Comparison of ENCODE assay signal across 18 cellular contexts in genomic region chr12:52199294-52199920, GRCh38. TPM values are rescaled to one million over a fixed set of nuclear protein-coding genes. Genes with fewer than 3 reads are reported as not detected.
A peak's percentile ranks its signal among the peaks of the same experiment; 100 is the strongest.
DNase-seq lines count a peak whose midpoint lies in the region; ATAC-seq, FAIRE-seq and TF ChIP-seq lines count a peak whose summit lies in the region.
"Had no signal": no experiment of that assay in that cellular context is flagged by ENCODE, and none has a peak within 500 bp of the region (broad histone marks: within the 10 kb centered on the region; RNA-seq: fewer than 3 reads in every experiment).

No MANE protein-coding gene starts in this region.

- WGBS in right lobe of liver (ENCODE audit: insufficient coverage, low coverage, low lambda C conversion rate, missing lambda C conversion rate): 57% methylated on average over 1 of the region's 8 CpGs
- 41% methylated on average over 6 of the region's 8 CpGs for WGBS in HepG2 (ENCODE audit: low lambda C conversion rate)

- CTCF ChIA-PET in HepG2 (lab: Yijun Ruan, JAX; ENCODE audit: low intra/inter-chr PET ratio, low total read pairs): no interaction called here

- H3K4me1 Mint-ChIP-seq in chondrocyte (ENCODE audit: low read depth): peaks cover 57% of the 10 kb centered on the region
- peaks cover 78% of the 10 kb centered on the region for H3K4me1 Mint-ChIP-seq in nephron

- DNase-seq in right lobe of liver: peak in 2 of 3 donors; percentile 5 to 37
- DNase-seq in HepG2 (ENCODE audit: low spot score): no peak
- peak; percentile 60 for DNase-seq in chondrocyte (ENCODE audit: low spot score)
- no peak for DNase-seq in urothelium cell line (ENCODE audit: low spot score)
- no peak for DNase-seq in inferior parietal cortex (ENCODE audit: extremely low spot score)
- DNase-seq in dedifferentiated amniotic fluid mesenchymal stem cell (ENCODE audit: extremely low spot score): no peak
- DNase-seq in hippocampal formation (lab: John Stamatoyannopoulos, UW): no peak
- DNase-seq: activated CD8-positive, alpha-beta memory T cell treated with anti-CD3 and anti-CD28 coated beads, Interleukin-2, amount 50 U/mL, for 48 hours; DMS53; head of caudate nucleus; left colon; stomach had no signal

- intact Hi-C loops in right lobe of liver (cut with DNase I) (no loop called here), HepG2 (cut with micrococcal nuclease; ENCODE audit: unreplicated experiment) (no loop called here)

- TF ChIP-seq CTCF in right lobe of liver (IDR thresholded peaks at IDR 0.05): no peak
- TF ChIP-seq CTCF in HepG2 (CRISPR knock-in tag; IDR thresholded peaks at IDR 0.05): no peak
- no peak for TF ChIP-seq CTCF in chondrocyte (IDR thresholded peaks at IDR 0.05)
- TF ChIP-seq CTCF in nephron (IDR thresholded peaks at IDR 0.05; ENCODE audit: unreplicated experiment in 3 of 3): no peak

- H3K27me3 ChIP-seq in right lobe of liver (no peaks in the 10 kb centered on the region), HepG2 (ENCODE audit: control insufficient read depth in 1 of 2, insufficient read depth in 2 of 2, low read length in 2 of 2) (peaks cover 9 to 57% of the 10 kb centered on the region in 2 experiments)

- H4K20me1 ChIP-seq in HepG2 (ENCODE audit: insufficient read depth, low read length): no peaks in the 10 kb centered on the region

- no peak overlapping the region for H2AFZ ChIP-seq in HepG2 (ENCODE audit: low read length)

- TF ChIP-seq POLR2A in right lobe of liver (IDR thresholded peaks at IDR 0.05): no peak
- no peak for TF ChIP-seq POLR2A in HepG2 (IDR thresholded peaks at IDR 0.05; ENCODE audit: insufficient read depth in 1 of 2, low read depth in 2 of 2, low read length in 2 of 2)

- H3K9ac ChIP-seq in HepG2 (ENCODE audit: insufficient read depth, low read depth, low read length): no peak overlapping the region

- H3K36me3 ChIP-seq in right lobe of liver: no peaks in the 10 kb centered on the region
- no peaks in the 10 kb centered on the region for H3K36me3 ChIP-seq in HepG2 (replicated peaks in 1 of 2; ENCODE audit: control insufficient read depth in 1 of 2, insufficient read depth in 2 of 2, low read length in 2 of 2)
- H3K36me3 ChIP-seq: stomach had no signal

- ATAC-seq in right lobe of liver: no peak
- no peak for ATAC-seq in HepG2
- ATAC-seq: activated CD4-positive, CD25-positive, alpha-beta regulatory T cell treated with anti-CD3 and anti-CD28 coated beads, Interleukin-2, amount 50 U/mL, for 24 hours; left colon had no signal

- H3K4me3 ChIP-seq in right lobe of liver: no peak overlapping the region
- H3K4me3 ChIP-seq in HepG2 (replicated peaks in 1 of 3; ENCODE audit: insufficient read depth in 1 of 3, low read depth in 2 of 3, low read length in 3 of 3): no peak overlapping the region
- H3K4me3 ChIP-seq: smooth muscle cell, stomach had no signal

- H3K4me3 Mint-ChIP-seq in chondrocyte (ENCODE audit: unreplicated experiment) (no peak overlapping the region), nephron (no peak overlapping the region)
- H3K4me3 Mint-ChIP-seq: activated naive CD8-positive, alpha-beta T cell had no signal

- H3K9me3 ChIP-seq in right lobe of liver (no peaks in the 10 kb centered on the region), HepG2 (ENCODE audit: low read length) (no peaks in the 10 kb centered on the region)
- H3K9me3 ChIP-seq: stomach had no signal

- H3K36me3 Mint-ChIP-seq in chondrocyte (ENCODE audit: low read depth) (no peaks in the 10 kb centered on the region), nephron (ENCODE audit: low read depth) (no peaks in the 10 kb centered on the region)
- H3K36me3 Mint-ChIP-seq: activated naive CD8-positive, alpha-beta T cell had no signal

- FAIRE-seq in HepG2 (lab: Jason Lieb, UNC): no peak
- no peak for FAIRE-seq in urothelium cell line (lab: Jason Lieb, UNC)

- H3K9me3 Mint-ChIP-seq in chondrocyte (ENCODE audit: low read depth) (no peaks in the 10 kb centered on the region), nephron (no peaks in the 10 kb centered on the region)

- H3K27ac ChIP-seq in right lobe of liver: no peak overlapping the region
- H3K27ac ChIP-seq in HepG2 (ENCODE audit: extremely low read length, insufficient read depth, low read length): no peak overlapping the region

- in situ Hi-C loops in HepG2 (cut with HindIII; ENCODE audit: extremely low pct_ligation_motif_present, low pct_unique_long_range_greater_than_20kb): no loop called here

- H3K4me1 ChIP-seq in right lobe of liver (no peaks in the 10 kb centered on the region), HepG2 (ENCODE audit: insufficient read depth, low read length) (peaks cover 12% of the 10 kb centered on the region; the same call in 1 of the 2 replicates)

- no peak for TF ChIP-seq EP300 in HepG2 (IDR thresholded peaks at IDR 0.05; ENCODE audit: low read depth in 2 of 2, low read length in 2 of 2)
- TF ChIP-seq EP300 in HepG2 (CRISPR knock-in tag; IDR thresholded peaks at IDR 0.05; ENCODE audit: borderline replicate concordance): no peak

- BruUV-seq in HepG2 (replicated peaks; lab: Mats Ljungman, UMichigan): no TSS peak

- H3K4me2 ChIP-seq in HepG2 (ENCODE audit: low read depth, low read length): no peak overlapping the region
- H3K4me2 ChIP-seq: smooth muscle cell had no signal

- no peaks in the 10 kb centered on the region for H3K79me2 ChIP-seq in HepG2 (ENCODE audit: insufficient read depth, low read length)

- no peaks in the 10 kb centered on the region for H3K27me3 Mint-ChIP-seq in chondrocyte (ENCODE audit: low read depth)
- H3K27me3 Mint-ChIP-seq in nephron (ENCODE audit: low read depth): peaks cover 13% of the 10 kb centered on the region

- no peak overlapping the region for H3K27ac Mint-ChIP-seq in chondrocyte (ENCODE audit: unreplicated experiment)
- peak overlapping the region; percentile 1 to 93 (median 85) for H3K27ac Mint-ChIP-seq in nephron
- H3K27ac Mint-ChIP-seq: activated naive CD8-positive, alpha-beta T cell had no signal

- POLR2A ChIA-PET in HepG2 (lab: Yijun Ruan, JAX): no interaction called here

- no peak for TF ChIP-seq RAD21 in HepG2 (CRISPR knock-in tag; IDR thresholded peaks at IDR 0.05)

TF ChIP-seq in HepG2, 621 proteins besides CTCF, POLR2A, EP300 and RAD21 (continues in another document):
- no peak for TF ChIP-seq ZNF713 (CRISPR knock-in tag; IDR thresholded peaks at IDR 0.05)

RNA-seq across cellular contexts. Expression of gene KRT80, which starts 7.6 kb away (rescaled TPM):
- under 1 TPM; 0.09 to 0.51 (median 0.15) TPM for total RNA-seq in right lobe of liver
- 0.27 and 0.58 TPM in 2 replicates for total RNA-seq in HepG2 (2016; rRNA removed; fragmentation: Illumina TruSeq; extraction: Trizol)
- total RNA-seq in HepG2 (2016; cell fraction: cytosol; rRNA removed; fragmentation: Illumina TruSeq; extraction: Trizol; ENCODE audit: low read depth): 0.10 TPM in 1 of 2 replicates, not detected in the other
- 0.37 and 0.39 TPM in 2 replicates for total RNA-seq in HepG2 (2016; cell fraction: insoluble cytoplasmic fraction; rRNA removed; fragmentation: Illumina TruSeq; extraction: Trizol)
- total RNA-seq in HepG2 (2016; cell fraction: membrane; rRNA removed; fragmentation: Illumina TruSeq; extraction: Trizol): 0.34 and 0.38 TPM in 2 replicates
- total RNA-seq in HepG2 (2016; cell fraction: nucleus; rRNA removed; fragmentation: Illumina TruSeq; extraction: Trizol): 0.41 and 0.53 TPM in 2 replicates
- 0.53 and 0.76 TPM in 2 replicates for polyA plus RNA-seq in HepG2 (2011; rRNA removed)
- 0.43 and 0.69 TPM in 2 replicates for polyA plus RNA-seq in HepG2 (2011; cell fraction: cytosol; rRNA removed)
- polyA plus RNA-seq in HepG2 (2011; cell fraction: nucleus; rRNA removed): 0.71 and 0.74 TPM in 2 replicates
- 0.08 and 0.25 TPM in 2 replicates for polyA plus RNA-seq in HepG2 (2012)
- polyA plus RNA-seq in HepG2 (2016; cell fraction: cytosol; fragmentation: Illumina TruSeq; extraction: Trizol; ENCODE audit: low read depth): 0.09 and 0.11 TPM in 2 replicates
- polyA plus RNA-seq in HepG2 (2016; cell fraction: insoluble cytoplasmic fraction; fragmentation: Illumina TruSeq; extraction: Trizol; ENCODE audit: low read depth): 0.62 and 0.85 TPM in 2 replicates
- 0.37 and 0.48 TPM in 2 replicates for polyA plus RNA-seq in HepG2 (2016; cell fraction: membrane; fragmentation: Illumina TruSeq; extraction: Trizol; ENCODE audit: low read depth)
- polyA plus RNA-seq in HepG2 (2016; cell fraction: nucleus; fragmentation: Illumina TruSeq; extraction: Trizol; ENCODE audit: insufficient read depth, low read depth): 0.92 and 1.2 TPM in 2 replicates
- polyA minus RNA-seq in HepG2 (2011; rRNA and poly(A)+ RNA removed; ENCODE audit: low replicate concordance): 1.4 and 134 TPM in 2 replicates
- 0.70 and 1.1 TPM in 2 replicates for polyA minus RNA-seq in HepG2 (2011; cell fraction: cytosol; rRNA and poly(A)+ RNA removed)
- 0.26 and 0.62 TPM in 2 replicates for polyA minus RNA-seq in HepG2 (2011; cell fraction: nucleus; rRNA and poly(A)+ RNA removed)
- total RNA-seq in chondrocyte: 10.7 to 17.0 TPM (median 12.1 TPM) in 3 replicates
- total RNA-seq: cerebellum; T-helper 1 cell treated with Interleukin-12 subunit alpha and Interleukin-12 subunit beta and Interleukin-4 antibody, amounts not matched to agents 30 ng/mL and 1 ng/mL, for 36 hours had no signal

RNA-seq across cellular contexts. Expression of gene KRT7, which starts 33.6 kb away (rescaled TPM):
- total RNA-seq in right lobe of liver (10 to 100 TPM in 3 of 6 experiments, 1 to 10 TPM in 3; 3.4 to 19.2 (median 10.7) TPM), HepG2 (2016; rRNA removed; fragmentation: Illumina TruSeq; extraction: Trizol) (not detected in 2 replicates), chondrocyte (187 to 277 TPM (median 266 TPM) in 3 replicates)
- total RNA-seq in HepG2 (2016; cell fraction: cytosol; rRNA removed; fragmentation: Illumina TruSeq; extraction: Trizol; ENCODE audit: low read depth): not detected in 2 replicates
- total RNA-seq in HepG2 (2016; cell fraction: insoluble cytoplasmic fraction; rRNA removed; fragmentation: Illumina TruSeq; extraction: Trizol): not detected in 2 replicates
- total RNA-seq in HepG2 (2016; cell fraction: membrane; rRNA removed; fragmentation: Illumina TruSeq; extraction: Trizol): 0.31 TPM in 1 of 2 replicates, not detected in the other
- total RNA-seq in HepG2 (2016; cell fraction: nucleus; rRNA removed; fragmentation: Illumina TruSeq; extraction: Trizol): not detected in 2 replicates
- 0.83 TPM in 1 of 2 replicates, not detected in the other for polyA plus RNA-seq in HepG2 (2011; rRNA removed)
- 0.47 and 1.2 TPM in 2 replicates for polyA plus RNA-seq in HepG2 (2011; cell fraction: cytosol; rRNA removed)
- polyA plus RNA-seq in HepG2 (2011; cell fraction: nucleus; rRNA removed): not detected in 2 replicates
- not detected in 2 replicates for polyA plus RNA-seq in HepG2 (2012)
- 0.34 TPM in 1 of 2 replicates, not detected in the other for polyA plus RNA-seq in HepG2 (2016; cell fraction: cytosol; fragmentation: Illumina TruSeq; extraction: Trizol; ENCODE audit: low read depth)
- polyA plus RNA-seq in HepG2 (2016; cell fraction: insoluble cytoplasmic fraction; fragmentation: Illumina TruSeq; extraction: Trizol; ENCODE audit: low read depth): not detected in 2 replicates
- polyA plus RNA-seq in HepG2 (2016; cell fraction: membrane; fragmentation: Illumina TruSeq; extraction: Trizol; ENCODE audit: low read depth): not detected in 2 replicates
- not detected in 2 replicates for polyA plus RNA-seq in HepG2 (2016; cell fraction: nucleus; fragmentation: Illumina TruSeq; extraction: Trizol; ENCODE audit: insufficient read depth, low read depth)
- 646 TPM in 1 of 2 replicates, not detected in the other for polyA minus RNA-seq in HepG2 (2011; rRNA and poly(A)+ RNA removed; ENCODE audit: low replicate concordance)
- polyA minus RNA-seq in HepG2 (2011; cell fraction: cytosol; rRNA and poly(A)+ RNA removed): 4.2 and 7.9 TPM in 2 replicates
- 1.5 and 2.7 TPM in 2 replicates for polyA minus RNA-seq in HepG2 (2011; cell fraction: nucleus; rRNA and poly(A)+ RNA removed)
- total RNA-seq: cerebellum had no signal

Comparison
In these comparisons a context has a peak if more than half of its experiments do, and no peak if none do; other contexts are left out.
1. DNase-seq: peak in right lobe of liver (2 of 3) and chondrocyte (single experiment); none in HepG2 (single experiment), urothelium cell line (single experiment), inferior parietal cortex (single experiment), dedifferentiated amniotic fluid mesenchymal stem cell (single experiment) and hippocampal formation (0 of 2).